In genomic region chr18:31719363-31720006, GRCh38 we compare ENCODE assay signal across 1 cellular context.
A peak's percentile ranks its signal among the peaks of the same experiment; 100 is the strongest.
TF ChIP-seq lines count a peak whose summit lies in the region.

No MANE protein-coding gene starts in this region.

TF ChIP-seq in K562, 482 proteins besides CTCF, POLR2A, EP300 and RAD21:
- no peak for TF ChIP-seq POLR2AphosphoS2 (IDR thresholded peaks at IDR 0.05; ENCODE audit: low read length)
- TF ChIP-seq CBX5 (IDR thresholded peaks at IDR 0.05; ENCODE audit: borderline replicate concordance, low read depth), result peak; percentile 65; the same call in 1 of the 2 replicates
